Comparison of ENCODE assay signal across 1 cellular context in genomic region chr6:130206474-130206873, GRCh38.
TF ChIP-seq lines count a peak whose summit lies in the region.

No MANE protein-coding gene starts in this region.

TF ChIP-seq in K562, 482 proteins besides CTCF, POLR2A, EP300 and RAD21 (continued from another document):
- 0 out of 2 replicates have a peak, but pooled peaks have one; percentile 20 for TF ChIP-seq NFIC (IDR thresholded peaks at IDR 0.05)
- TF ChIP-seq ARID1B (IDR thresholded peaks at IDR 0.05) = peak; percentile 86
- TF ChIP-seq CCNT2 (IDR thresholded peaks at IDR 0.05; ENCODE audit: borderline replicate concordance, extremely low read depth, insufficient read length, low read depth, low read length) = peak; percentile 63
- peak; percentile 32; the same call in 1 of the 2 replicates for TF ChIP-seq SOX6 (IDR thresholded peaks at IDR 0.05)
- peak in 1 of 2 experiments; percentile 39; a peak in 1 of 4 replicates for TF ChIP-seq RCOR1 (IDR thresholded peaks at IDR 0.05; ENCODE audit: borderline replicate concordance in 1 of 2, low read depth in 2 of 2, low read length in 2 of 2)
- 0 out of 2 replicates have a peak, but pooled peaks have one; percentile 11 for TF ChIP-seq JUND (IDR thresholded peaks at IDR 0.05; ENCODE audit: borderline replicate concordance, low read depth, low read length)
- TF ChIP-seq JUND (tag; IDR thresholded peaks at IDR 0.05; ENCODE audit: borderline replicate concordance, low read depth, low read length) = no peak
- peak in 1 of 2 experiments; percentile 16; a peak in 1 of 4 replicates for TF ChIP-seq TRIM24 (IDR thresholded peaks at IDR 0.05)
- TF ChIP-seq SMARCA4 (IDR thresholded peaks at IDR 0.05) = peak; percentile 50; the same call in 1 of the 2 replicates
- peak; percentile 84 for TF ChIP-seq TEAD4 (IDR thresholded peaks at IDR 0.05; ENCODE audit: low read length)
- TF ChIP-seq TEAD4 (CRISPR knock-in tag; IDR thresholded peaks at IDR 0.05; ENCODE audit: borderline replicate concordance) = no peak
- TF ChIP-seq CTBP1 (IDR thresholded peaks at IDR 0.05; ENCODE audit: borderline replicate concordance) = 0 out of 2 replicates have a peak, but pooled peaks have one; percentile 30
- TF ChIP-seq CBFA2T2 (conservative IDR thresholded peaks at IDR 0.05) = peak; percentile 57
- peak; percentile 65; the same call in 1 of the 2 replicates for TF ChIP-seq HMBOX1 (IDR thresholded peaks at IDR 0.05)
- no peak for TF ChIP-seq ZKSCAN8 (CRISPR knock-in tag; IDR thresholded peaks at IDR 0.05)
- 0 out of 2 replicates have a peak, but pooled peaks have one; percentile 24 for TF ChIP-seq SMARCE1 (IDR thresholded peaks at IDR 0.05)
- TF ChIP-seq DPF2 (IDR thresholded peaks at IDR 0.05) = peak; percentile 75
- TF ChIP-seq ZNF224 (CRISPR knock-in tag; IDR thresholded peaks at IDR 0.05) = no peak
- peak; percentile 58; the same call in 1 of the 2 replicates for TF ChIP-seq NCOR1 (IDR thresholded peaks at IDR 0.05)
- TF ChIP-seq CBFA2T3 (IDR thresholded peaks at IDR 0.05) = peak; percentile 80
- TF ChIP-seq FOXM1 (IDR thresholded peaks at IDR 0.05; ENCODE audit: low read depth) = no peak
- no peak for TF ChIP-seq FOXM1 (CRISPR knock-in tag; IDR thresholded peaks at IDR 0.05; ENCODE audit: low read depth)
- peak; percentile 68 for TF ChIP-seq TAL1 (IDR thresholded peaks at IDR 0.05)
- TF ChIP-seq ZNF77 (CRISPR knock-in tag; IDR thresholded peaks at IDR 0.05) = no peak
